In genomic region chr4:17494258-17494657, GRCh38 we compare ENCODE assay signal across 9 cellular contexts. TPM values are rescaled to one million over a fixed set of nuclear protein-coding genes. Genes with fewer than 3 reads are reported as not detected.
DNase-seq lines count a peak whose midpoint lies in the region; ATAC-seq and TF ChIP-seq lines count a peak whose summit lies in the region.
"Had no signal": no experiment of that assay in that cellular context is flagged by ENCODE, and none has a peak within 500 bp of the region (broad histone marks: within the 10 kb centered on the region; RNA-seq: fewer than 3 reads in every experiment).

No MANE protein-coding gene starts in this region.

- no peak for TF ChIP-seq POLR2A in IMR-90 (IDR thresholded peaks at IDR 0.05; ENCODE audit: low read depth, low read length)

- H2BK15ac ChIP-seq in IMR-90 (ENCODE audit: low read depth, low read length), result no peak overlapping the region

- peaks cover 2% of the 10 kb centered on the region for H3K79me2 ChIP-seq in mammary epithelial cell (ENCODE audit: insufficient read depth, low read length)

- no peak overlapping the region for H2AK9ac ChIP-seq in IMR-90 (replicated peaks; ENCODE audit: low read depth, low read length, poor library complexity)

- no peak overlapping the region for H3K4ac ChIP-seq in IMR-90 (ENCODE audit: low read depth, low read length)

- dilution Hi-C loops in IMR-90 (cut with HindIII; ENCODE audit: low sequenced_read_pairs, unreplicated experiment), result no loop called here
- dilution Hi-C loops in mammary epithelial cell (cut with HindIII; ENCODE audit: low sequenced_read_pairs), result no loop called here

- H3K9me3 ChIP-seq in BE2C, result no peaks in the 10 kb centered on the region
- no peaks in the 10 kb centered on the region for H3K9me3 ChIP-seq in IMR-90 (ENCODE audit: control insufficient read depth, insufficient read depth, low read length)
- H3K9me3 ChIP-seq in mammary epithelial cell (replicated peaks; ENCODE audit: insufficient read depth, low read length), result no peaks in the 10 kb centered on the region
- no peaks in the 10 kb centered on the region for H3K9me3 ChIP-seq in mucosa of descending colon

- no peak for TF ChIP-seq CTCF in BE2C (IDR thresholded peaks at IDR 0.05; ENCODE audit: low read depth, low read length)
- no peak for TF ChIP-seq CTCF in IMR-90 (conservative IDR thresholded peaks at IDR 0.05; ENCODE audit: low read depth, low read length)
- TF ChIP-seq CTCF in mammary epithelial cell (conservative IDR thresholded peaks at IDR 0.05 in 1 of 2, IDR thresholded peaks at IDR 0.05 in 1 of 2; ENCODE audit: extremely low read depth in 1 of 2, insufficient read depth in 1 of 2, low read depth in 1 of 2, low read length in 2 of 2), result no peak
- no peak for TF ChIP-seq CTCF in mucosa of descending colon (IDR thresholded peaks at IDR 0.05)

- 80% methylated on average over 1 of the region's 3 CpGs; no CpG with 5 or more reads in 1 of the 2 experiments for WGBS in IMR-90 (ENCODE audit: extremely low coverage in 2 of 2, insufficient read length in 1 of 2), 2 experiments
- 91% methylated on average over 3 of the region's 3 CpGs for WGBS in mammary epithelial cell (ENCODE audit: low coverage, missing lambda C conversion rate)

- H3K4me3 ChIP-seq in BE2C (ENCODE audit: low read depth, low read length) (no peak overlapping the region), IMR-90 (ENCODE audit: insufficient read depth, low read depth, low read length) (no peak overlapping the region), mammary epithelial cell (replicated peaks in 1 of 3; ENCODE audit: insufficient read depth in 1 of 3, low read depth in 2 of 3, low read length in 3 of 3) (no peak overlapping the region), mucosa of descending colon (no peak overlapping the region)

- peaks cover 7% of the 10 kb centered on the region; the same call in 1 of the 2 replicates for H3K9me1 ChIP-seq in IMR-90 (ENCODE audit: insufficient read depth, low read length)

- no peak overlapping the region for H3K18ac ChIP-seq in IMR-90 (ENCODE audit: low read depth, low read length)

- H2BK120ac ChIP-seq in IMR-90 (ENCODE audit: low read depth, low read length), result no peak overlapping the region

- H3K23ac ChIP-seq in IMR-90 (ENCODE audit: low read depth, low read length), result no peak overlapping the region

- H3K36me3 ChIP-seq in BE2C (peaks cover 70% of the 10 kb centered on the region), IMR-90 (ENCODE audit: control insufficient read depth, insufficient read depth, low read length) (peaks cover 24% of the 10 kb centered on the region), mammary epithelial cell (ENCODE audit: insufficient read depth, low read length) (peaks cover 16% of the 10 kb centered on the region), mucosa of descending colon (ENCODE audit: low read depth) (no peaks in the 10 kb centered on the region)

- no peak overlapping the region for H2BK20ac ChIP-seq in IMR-90 (ENCODE audit: low read depth, low read length)

- H3K4me2 ChIP-seq in IMR-90 (ENCODE audit: low read depth, low read length) (no peak overlapping the region), mammary epithelial cell (ENCODE audit: insufficient read depth, low read depth, low read length) (no peak overlapping the region)

- H2BK5ac ChIP-seq in IMR-90 (ENCODE audit: low read depth, low read length, poor library complexity, severe bottlenecking), result no peak overlapping the region

- no peak overlapping the region for H4K91ac ChIP-seq in IMR-90 (ENCODE audit: insufficient read depth, low read depth, low read length)

- H3K27ac ChIP-seq in IMR-90 (ENCODE audit: insufficient read depth, low read length) (no peak overlapping the region), mammary epithelial cell (ENCODE audit: insufficient read depth, low read depth, low read length) (no peak overlapping the region)

- H4K8ac ChIP-seq in IMR-90 (ENCODE audit: low read depth in 2 of 2, low read length in 2 of 2), result no peak overlapping the region

- no peak overlapping the region for H3K14ac ChIP-seq in IMR-90 (replicated peaks; ENCODE audit: low read depth, low read length)

- POLR2A ChIA-PET in IMR-90 (lab: Charles Lee; ENCODE audit: unreplicated experiment), result no interaction called here

- peak; percentile 65 for ATAC-seq in IMR-90 (ENCODE audit: low read depth)
- ATAC-seq in mucosa of descending colon, result peak; percentile 45
- ATAC-seq in GM19467 (IDR thresholded peaks at IDR 0.05; ENCODE audit: unreplicated experiment), result no peak
- ATAC-seq in HG03457 (IDR thresholded peaks at IDR 0.05; ENCODE audit: unreplicated experiment), result no peak
- ATAC-seq in HG03135 (IDR thresholded peaks at IDR 0.05; ENCODE audit: unreplicated experiment), result no peak

- in situ Hi-C loops in IMR-90 (cut with MboI; ENCODE audit: low sequenced_read_pairs) (no loop called here), mammary epithelial cell (cut with MboI; ENCODE audit: low sequenced_read_pairs in 2 of 2) (no loop called here)

- TF ChIP-seq RAD21 in IMR-90 (IDR thresholded peaks at IDR 0.05; ENCODE audit: low read length), result no peak

- H3K79me1 ChIP-seq in IMR-90 (ENCODE audit: low read depth in 1 of 2, low read length in 2 of 2), result peaks cover 0 to 4% of the 10 kb centered on the region in 2 experiments; a peak in 2 of 4 replicates

- no peak overlapping the region for H4K5ac ChIP-seq in IMR-90 (ENCODE audit: low read depth, low read length)

- peaks cover 58% of the 10 kb centered on the region for H3K4me1 ChIP-seq in BE2C
- peaks cover 5% of the 10 kb centered on the region; the same call in 1 of the 2 replicates for H3K4me1 ChIP-seq in IMR-90 (ENCODE audit: control insufficient read depth, insufficient read depth, low read length)
- peaks cover 6% of the 10 kb centered on the region for H3K4me1 ChIP-seq in mammary epithelial cell (ENCODE audit: insufficient read depth, low read length)
- no peaks in the 10 kb centered on the region for H3K4me1 ChIP-seq in mucosa of descending colon (ENCODE audit: low read depth)

- no TSS peak for BruUV-seq in IMR-90 (replicated peaks; lab: Mats Ljungman, UMichigan)
- no TSS peak for BruUV-seq in mammary epithelial cell (replicated peaks; lab: Mats Ljungman, UMichigan)

- intact Hi-C loops in IMR-90 (cut with micrococcal nuclease), result no loop called here
- intact Hi-C loops in mammary epithelial cell (cut with micrococcal nuclease), result no loop called here
- intact Hi-C loops in mucosa of descending colon (cut with DNase I, micrococcal nuclease), result no loop called here

- no peak overlapping the region for H3K56ac ChIP-seq in IMR-90 (ENCODE audit: extremely low read depth, insufficient read depth, low read length)

- H4K20me1 ChIP-seq in IMR-90 (ENCODE audit: insufficient read depth, low read length) (no peaks in the 10 kb centered on the region), mammary epithelial cell (ENCODE audit: insufficient read depth, low read length) (no peaks in the 10 kb centered on the region)

- DNase-seq in BE2C, result peak; percentile 77
- peak; percentile 78 for DNase-seq in IMR-90
- peak; percentile 77 for DNase-seq in mammary epithelial cell
- no peak for DNase-seq in mucosa of descending colon
- DNase-seq in cortex of kidney (lab: John Stamatoyannopoulos, UW), result no peak
- DNase-seq: NCI-H526 treated with DMSO at 0.1 percent for 48 hours had no signal

- H3K27me3 ChIP-seq in BE2C (no peaks in the 10 kb centered on the region), IMR-90 (ENCODE audit: control insufficient read depth, insufficient read depth, low read length) (no peaks in the 10 kb centered on the region), mammary epithelial cell (ENCODE audit: insufficient read depth, low read length) (no peaks in the 10 kb centered on the region)

- CTCF ChIA-PET in IMR-90 (lab: Yijun Ruan, JAX) (no interaction called here), mammary epithelial cell (lab: Charles Lee; ENCODE audit: low non-redundant PET) (no interaction called here)

- H3K9ac ChIP-seq in IMR-90 (ENCODE audit: low read depth, low read length), result no peak overlapping the region
- H3K9ac ChIP-seq in mammary epithelial cell (ENCODE audit: insufficient read depth, low read length), result no peak overlapping the region

- H2AK5ac ChIP-seq in IMR-90 (ENCODE audit: low read depth, low read length), result no peak overlapping the region

- H2AFZ ChIP-seq in IMR-90 (replicated peaks; ENCODE audit: low read length, poor library complexity) (no peak overlapping the region), mammary epithelial cell (ENCODE audit: low read depth, low read length) (no peak overlapping the region)

TF ChIP-seq in IMR-90, 13 proteins besides CTCF, POLR2A, EP300 and RAD21 (continues in another document):
- TF ChIP-seq USF2 (IDR thresholded peaks at IDR 0.05; ENCODE audit: low read depth, low read length) (peak; percentile 73), MAFK (IDR thresholded peaks at IDR 0.05; ENCODE audit: low read depth, low read length) (no peak), RCOR1 (IDR thresholded peaks at IDR 0.05; ENCODE audit: insufficient replicate concordance, low read length) (no peak), FOS (IDR thresholded peaks at IDR 0.05; ENCODE audit: low read depth, low read length) (peak; percentile 82), NFE2L2 (IDR thresholded peaks at IDR 0.05; ENCODE audit: low read depth, low read length) (no peak)

RNA-seq across cellular contexts. Expression of gene QDPR, which starts 17.6 kb away (rescaled TPM):
- polyA plus RNA-seq in BE2C (2012; ENCODE audit: insufficient read depth, insufficient read length, low read depth), result 203 TPM
- total RNA-seq in IMR-90 (2012; rRNA removed) (10.4 and 10.8 TPM in 2 replicates), mammary epithelial cell (10 to 100 TPM in 1 of 2 donors, 1 to 10 TPM in 1; 8.2 to 39.1 TPM), mucosa of descending colon (10 to 100 TPM; 18.0 to 27.2 (median 24.1) TPM)
- polyA plus RNA-seq in IMR-90 (2012; rRNA removed) (28.4 and 31.1 TPM in 2 replicates), mammary epithelial cell (42.2 TPM)
- polyA plus RNA-seq in IMR-90 (2012; cell fraction: cytosol; rRNA removed), result 33.7 and 35.6 TPM in 2 replicates
- polyA plus RNA-seq in IMR-90 (2012; cell fraction: nucleus; rRNA removed; ENCODE audit: low replicate concordance), result 11.3 and 26.4 TPM in 2 replicates
- polyA minus RNA-seq in mammary epithelial cell, result 55.1 TPM

RNA-seq across cellular contexts. Expression of gene CLRN2, which starts 20.7 kb away (rescaled TPM):
- polyA plus RNA-seq in BE2C (2012; ENCODE audit: insufficient read depth, insufficient read length, low read depth), result not detected
- not detected in 2 replicates for total RNA-seq in IMR-90 (2012; rRNA removed)
- not detected in 2 replicates for polyA plus RNA-seq in IMR-90 (2012; rRNA removed)
- not detected in 2 replicates for polyA plus RNA-seq in IMR-90 (2012; cell fraction: cytosol; rRNA removed)
- polyA plus RNA-seq in IMR-90 (2012; cell fraction: nucleus; rRNA removed; ENCODE audit: low replicate concordance), result not detected in 2 replicates
- total RNA-seq in mammary epithelial cell, result not detected
- not detected for polyA plus RNA-seq in mammary epithelial cell
- polyA minus RNA-seq in mammary epithelial cell, result not detected
- total RNA-seq in mucosa of descending colon, result not detected

Comparison
In these comparisons a context has a peak if more than half of its experiments do, and no peak if none do; other contexts are left out.
1. DNase-seq: peak in BE2C (single experiment), IMR-90 (single experiment) and mammary epithelial cell (single experiment); none in mucosa of descending colon (0 of 3) and cortex of kidney (single experiment).
2. ATAC-seq: peak in IMR-90 (single experiment) and mucosa of descending colon (single experiment); none in GM19467 (single experiment), HG03457 (single experiment) and HG03135 (single experiment).